ENCODE assay signal across 8 cellular contexts in genomic region chr5:168681556-168682183, GRCh38.
DNase-seq lines count a peak whose midpoint lies in the region; ATAC-seq and TF ChIP-seq lines count a peak whose summit lies in the region.

No MANE protein-coding gene starts in this region.

- H3K36me3 ChIP-seq in RWPE2 (ENCODE audit: low read depth), result no peaks in the 10 kb centered on the region
- peaks cover 96% of the 10 kb centered on the region for H3K36me3 ChIP-seq in BE2C

- peak; percentile 13; the same call in 2 of the 3 replicates for ATAC-seq in RWPE2 (ENCODE audit: low read depth)

- DNase-seq in AG09319 (ENCODE audit: extremely low read depth, low read depth) (no peak), RWPE2 (ENCODE audit: low spot score) (no peak), fibroblast of peridontal ligament (ENCODE audit: extremely low read depth) (peak; percentile 42), non-pigmented ciliary epithelial cell (ENCODE audit: low read depth) (peak; percentile 26), NCI-H510A treated with DMSO at 0.1 percent for 48 hours (lab: John Stamatoyannopoulos, UW) (no peak), hippocampal formation (lab: John Stamatoyannopoulos, UW) (no peak), BE2C (no peak), RWPE1 (ENCODE audit: low spot score) (no peak)

- TF ChIP-seq CTCF in AG09319 (IDR thresholded peaks at IDR 0.05; ENCODE audit: low read depth, low read length) (peak; percentile 8), RWPE2 (IDR thresholded peaks at IDR 0.05; ENCODE audit: poor library complexity, severe bottlenecking) (no peak), BE2C (IDR thresholded peaks at IDR 0.05; ENCODE audit: low read depth, low read length) (no peak), RWPE1 (conservative IDR thresholded peaks at IDR 0.05; ENCODE audit: low read depth) (no peak)

- H3K27ac ChIP-seq in RWPE2 (ENCODE audit: poor library complexity, severe bottlenecking), result no peak overlapping the region
- no peak overlapping the region for H3K27ac ChIP-seq in RWPE1

- H3K4me3 ChIP-seq in RWPE2 (ENCODE audit: severe bottlenecking) (no peak overlapping the region), BE2C (ENCODE audit: low read depth, low read length) (no peak overlapping the region)

- H3K9me3 ChIP-seq in RWPE2 (ENCODE audit: severe bottlenecking) (no peaks in the 10 kb centered on the region), BE2C (no peaks in the 10 kb centered on the region; the same call in 1 of the 2 replicates)

- H3K4me1 ChIP-seq in RWPE2 (ENCODE audit: insufficient read depth, poor library complexity, severe bottlenecking) (no peaks in the 10 kb centered on the region), BE2C (peaks cover 7% of the 10 kb centered on the region)

- POLR2A ChIA-PET in RWPE1 (lab: Yijun Ruan, JAX; ENCODE audit: low non-redundant PET), result no interaction called here

- CTCF ChIA-PET in RWPE1 (lab: Yijun Ruan, JAX), result interaction anchor here (0.8 kb wide), 1 partner anchor 901 kb away, joined by 4 read pairs; no protein-coding TSS in a partner anchor

- H3K27me3 ChIP-seq in RWPE2 (ENCODE audit: insufficient read depth, poor library complexity, severe bottlenecking) (no peaks in the 10 kb centered on the region), BE2C (no peaks in the 10 kb centered on the region)

Comparison
In these comparisons a context has a peak if more than half of its experiments do, and no peak if none do; other contexts are left out.
1. DNase-seq: peak in fibroblast of peridontal ligament (single experiment) and non-pigmented ciliary epithelial cell (single experiment); none in AG09319 (single experiment), RWPE2 (single experiment), NCI-H510A treated with DMSO at 0.1 percent for 48 hours (single experiment), hippocampal formation (0 of 2), BE2C (single experiment) and RWPE1 (single experiment).